ENCODE assay signal across 12 cellular contexts in genomic region chrX:63930140-63930539, GRCh38.
DNase-seq lines count a peak whose midpoint lies in the region; ATAC-seq and TF ChIP-seq lines count a peak whose summit lies in the region.
"Had no signal": no experiment of that assay in that cellular context is flagged by ENCODE, and none has a peak within 500 bp of the region (broad histone marks: within the 10 kb centered on the region; RNA-seq: fewer than 3 reads in every experiment).

No MANE protein-coding gene starts in this region.

- H3F3A ChIP-seq in GM23338 (replicated peaks; ENCODE audit: low read depth), result no peaks in the 10 kb centered on the region

- H3K4me3 ChIP-seq in GM23338, result no peak overlapping the region
- no peak overlapping the region for H3K4me3 ChIP-seq in foreskin fibroblast (ENCODE audit: low read depth in 1 of 2, low read length in 2 of 2)
- H3K4me3 ChIP-seq: spleen had no signal

- H3K79me2 ChIP-seq in GM23338 (replicated peaks; ENCODE audit: insufficient read depth), result no peaks in the 10 kb centered on the region

- no peaks in the 10 kb centered on the region for H3K36me3 ChIP-seq in GM23338 (ENCODE audit: insufficient read depth)
- H3K36me3 ChIP-seq: spleen had no signal

- DNase-seq in AG08396 (ENCODE audit: low spot score) (peak; percentile 28), GM23338 (ENCODE audit: low spot score) (peak; percentile 61), RPMI7951 (ENCODE audit: low read depth) (peak; percentile 22), foreskin fibroblast (peak in 1 of 2 donors; percentile 23), anterior cingulate cortex (lab: John Stamatoyannopoulos, UW) (no peak), OCI-M2 (lab: John Stamatoyannopoulos, UW; ENCODE audit: unreplicated experiment) (no peak)
- DNase-seq: DMS79, spleen had no signal

- H3K4me1 Mint-ChIP-seq in GM23338, result peaks cover 16% of the 10 kb centered on the region; the same call in 2 of the 3 replicates
- H3K4me1 Mint-ChIP-seq: stimulated activated memory B cell treated with anti-CD40 and anti-IgM and Interleukin-4, amounts not matched to agents 10 μg/mL and 1 μg/mL and 100 μg/mL, for 72 hours had no signal

- H3K27ac ChIP-seq in GM23338 (ENCODE audit: low read depth), result no peak overlapping the region
- H3K27ac ChIP-seq: spleen had no signal

- no peaks in the 10 kb centered on the region for H4K20me1 ChIP-seq in GM23338 (replicated peaks; ENCODE audit: insufficient read depth)

- H3K36me3 Mint-ChIP-seq in GM23338 (ENCODE audit: low read depth), result peaks cover 8% of the 10 kb centered on the region; the same call in 2 of the 3 replicates
- H3K36me3 Mint-ChIP-seq: activated naive CD8-positive, alpha-beta T cell; stimulated activated memory B cell treated with anti-CD40 and anti-IgM and Interleukin-4, amounts not matched to agents 10 μg/mL and 1 μg/mL and 100 μg/mL, for 72 hours had no signal

- H2AFZ ChIP-seq in GM23338, result no peak overlapping the region

- no peak overlapping the region for H3K4me3 Mint-ChIP-seq in GM23338
- H3K4me3 Mint-ChIP-seq: activated naive CD8-positive, alpha-beta T cell; stimulated activated memory B cell treated with anti-CD40 and anti-IgM and Interleukin-4, amounts not matched to agents 10 μg/mL and 1 μg/mL and 100 μg/mL, for 72 hours had no signal

- H3K27ac Mint-ChIP-seq in GM23338, result no peak overlapping the region
- H3K27ac Mint-ChIP-seq: activated naive CD8-positive, alpha-beta T cell; stimulated activated memory B cell treated with anti-CD40 and anti-IgM and Interleukin-4, amounts not matched to agents 10 μg/mL and 1 μg/mL and 100 μg/mL, for 72 hours had no signal

- H3K9me2 ChIP-seq in GM23338 (ENCODE audit: insufficient read depth), result no peaks in the 10 kb centered on the region

- H3K27me3 Mint-ChIP-seq in GM23338 (ENCODE audit: insufficient read depth, low read depth, poor library complexity), result peaks cover 2% of the 10 kb centered on the region
- H3K27me3 Mint-ChIP-seq: activated naive CD8-positive, alpha-beta T cell; stimulated activated memory B cell treated with anti-CD40 and anti-IgM and Interleukin-4, amounts not matched to agents 10 μg/mL and 1 μg/mL and 100 μg/mL, for 72 hours had no signal

- no peak overlapping the region for H3K4me2 ChIP-seq in GM23338

- peaks cover 21% of the 10 kb centered on the region; the same call in 2 of the 3 replicates for H3K9me3 Mint-ChIP-seq in GM23338

- H3K4me1 ChIP-seq in GM23338 (ENCODE audit: insufficient read depth), result peaks cover 6% of the 10 kb centered on the region; the same call in 1 of the 2 replicates
- H3K4me1 ChIP-seq: spleen had no signal

- no peaks in the 10 kb centered on the region for H3K27me3 ChIP-seq in GM23338 (ENCODE audit: insufficient read depth)
- H3K27me3 ChIP-seq: spleen had no signal

- peak; percentile 61 to 78 for TF ChIP-seq CTCF in GM23338 (conservative IDR thresholded peaks at IDR 0.05; ENCODE audit: low read depth in 2 of 2)
- peak; percentile 25 for TF ChIP-seq CTCF in foreskin fibroblast (IDR thresholded peaks at IDR 0.05; ENCODE audit: low read depth, low read length)

- peak; percentile 80 for ATAC-seq in GM23338
- ATAC-seq in HG03442 (IDR thresholded peaks at IDR 0.05; ENCODE audit: unreplicated experiment), result no peak
- ATAC-seq in GM21528 (IDR thresholded peaks at IDR 0.05; ENCODE audit: low FRiP score, unreplicated experiment), result no peak
- ATAC-seq: stimulated activated memory B cell treated with anti-CD40 and anti-IgM and Interleukin-4, amounts not matched to agents 10 μg/mL and 1 μg/mL and 100 μg/mL, for 72 hours had no signal

TF ChIP-seq in GM23338, 12 proteins besides CTCF, POLR2A, EP300 and RAD21 (continues in another document):
- TF ChIP-seq STAT1 (IDR thresholded peaks at IDR 0.05; ENCODE audit: unreplicated experiment), result no peak
- TF ChIP-seq NANOG (IDR thresholded peaks at IDR 0.05; ENCODE audit: borderline replicate concordance), result no peak
- TF ChIP-seq ZNF331 (CRISPR knock-in tag; IDR thresholded peaks at IDR 0.05; ENCODE audit: low read depth), result no peak
- no peak for TF ChIP-seq CREB1 (CRISPR knock-in tag; IDR thresholded peaks at IDR 0.05; ENCODE audit: low read depth)
- TF ChIP-seq EZH2 (IDR thresholded peaks at IDR 0.05; ENCODE audit: low read depth, unreplicated experiment), result no peak
- no peak for TF ChIP-seq ZNF114 (CRISPR knock-in tag; IDR thresholded peaks at IDR 0.05)
- no peak for TF ChIP-seq POLR2AphosphoS5 (IDR thresholded peaks at IDR 0.05; ENCODE audit: low read depth)
- no peak for TF ChIP-seq JUNB (IDR thresholded peaks at IDR 0.05; ENCODE audit: unreplicated experiment)
- TF ChIP-seq, protein P1, sequence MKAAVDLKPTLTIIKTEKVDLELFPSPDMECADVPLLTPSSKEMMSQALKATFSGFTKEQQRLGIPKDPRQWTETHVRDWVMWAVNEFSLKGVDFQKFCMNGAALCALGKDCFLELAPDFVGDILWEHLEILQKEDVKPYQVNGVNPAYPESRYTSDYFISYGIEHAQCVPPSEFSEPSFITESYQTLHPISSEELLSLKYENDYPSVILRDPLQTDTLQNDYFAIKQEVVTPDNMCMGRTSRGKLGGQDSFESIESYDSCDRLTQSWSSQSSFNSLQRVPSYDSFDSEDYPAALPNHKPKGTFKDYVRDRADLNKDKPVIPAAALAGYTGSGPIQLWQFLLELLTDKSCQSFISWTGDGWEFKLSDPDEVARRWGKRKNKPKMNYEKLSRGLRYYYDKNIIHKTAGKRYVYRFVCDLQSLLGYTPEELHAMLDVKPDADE (IDR thresholded peaks at IDR 0.05), result no peak
- TF ChIP-seq EZH2phosphoT487 (IDR thresholded peaks at IDR 0.05; ENCODE audit: unreplicated experiment), result no peak
- no peak for TF ChIP-seq REST (IDR thresholded peaks at IDR 0.05; ENCODE audit: unreplicated experiment)

Comparison
In these comparisons a context has a peak if more than half of its experiments do, and no peak if none do; other contexts are left out.
1. DNase-seq: peak in AG08396 (single experiment), GM23338 (single experiment) and RPMI7951 (single experiment); none in anterior cingulate cortex (0 of 58) and OCI-M2 (single experiment).